Comparison of ENCODE assay signal across 8 cellular contexts in genomic region chr9:137423001-137423809, GRCh38. TPM values are rescaled to one million over a fixed set of nuclear protein-coding genes. Genes with fewer than 3 reads are reported as not detected.
DNase-seq lines count a peak whose midpoint lies in the region; ATAC-seq and TF ChIP-seq lines count a peak whose summit lies in the region.

Gene EXD3, minus strand, starts transcription at chr9:137423162. Its CDS starts 27,805 bp downstream, at chr9:137395357.
Gene NOXA1, plus strand, starts transcription at chr9:137423393. Its CDS starts 137 bp downstream, at chr9:137423530.

- H3K4me3 Mint-ChIP-seq in activated CD4-positive, alpha-beta T cell treated with anti-CD3 and anti-CD28 coated beads, Interleukin-2, amount 10 ng/mL, durations not matched to agents 7 days and 5 days, result peak within 1 kb of the TSS; percentile 81
- H3K4me3 Mint-ChIP-seq in dendritic cell treated with granulocyte-macrophage colony-stimulating factor and Interleukin-4, amounts not matched to agents 40 ng/mL and 50 ng/mL, for 4 days, result peak within 1 kb of the TSS; percentile 79

- intact Hi-C loops in dendritic cell treated with granulocyte-macrophage colony-stimulating factor and Interleukin-4, amounts not matched to agents 40 ng/mL and 50 ng/mL, for 4 days (cut with micrococcal nuclease), result no loop called here

- 1% methylated on average over 108 of the region's 108 CpGs for WGBS in liver

- CTCF ChIA-PET in BJ (lab: Yijun Ruan, JAX), result interaction anchor here (0.5 to 3.8 kb wide), 26 partner anchors 8 to 187 kb away, joined by 3 to 27 read pairs (median 4); partner anchors contain the start of genes ENTPD8 and TOR4A
- CTCF ChIA-PET in activated CD4-positive, alpha-beta T cell treated with anti-CD3 and anti-CD28 coated beads, Interleukin-2, amount 10 ng/mL, durations not matched to agents 7 days and 5 days (lab: Charles Lee), result interaction anchor here (0.5 to 2.4 kb wide), 30 partner anchors 9 to 310 kb away, joined by 3 to 13 read pairs (median 4); partner anchors contain the start of genes MRPL41, NRARP and NSMF

- ATAC-seq in HG03432 (IDR thresholded peaks at IDR 0.05; ENCODE audit: unreplicated experiment), result peak; percentile 76

- H3K27me3 ChIP-seq in BJ (ENCODE audit: control insufficient read depth, insufficient read depth, low read length), result no peaks in the 10 kb centered on the region
- H3K27me3 ChIP-seq in liver (ENCODE audit: control insufficient read depth in 4 of 4, insufficient read depth in 4 of 4, low read length in 3 of 4), result no peaks in the 10 kb centered on the region

- no peaks in the 10 kb centered on the region for H3K36me3 Mint-ChIP-seq in activated CD4-positive, alpha-beta T cell treated with anti-CD3 and anti-CD28 coated beads, Interleukin-2, amount 10 ng/mL, durations not matched to agents 7 days and 5 days (ENCODE audit: low read depth)
- H3K36me3 Mint-ChIP-seq in dendritic cell treated with granulocyte-macrophage colony-stimulating factor and Interleukin-4, amounts not matched to agents 40 ng/mL and 50 ng/mL, for 4 days (ENCODE audit: low read depth), result peaks cover 10% of the 10 kb centered on the region

- DNase-seq in BJ (ENCODE audit: low read depth), result peak; percentile 19
- peak; percentile 96 for DNase-seq in GM19238 (ENCODE audit: insufficient read length, low spot score)
- DNase-seq in NCI-H526 (lab: John Stamatoyannopoulos, UW), result peak; percentile 51 to 93
- DNase-seq in activated CD4-positive, alpha-beta T cell treated with anti-CD3 and anti-CD28 coated beads, Interleukin-2, amount 10 ng/mL, durations not matched to agents 7 days and 5 days, result peak; percentile 94
- DNase-seq in stimulated activated CD4-positive, alpha-beta T cell treated with anti-CD3 and anti-CD28 coated beads, Interleukin-2, amount 100 ng/mL, for 48 hours, result peak; percentile 96 to 98

- H3K4me3 ChIP-seq in BJ (ENCODE audit: low read depth, low read length) (peak within 1 kb of the TSS; percentile 73), liver (ENCODE audit: low read depth in 1 of 3, low read length in 3 of 3) (peak within 1 kb of the TSS; percentile 66 to 98 (median 89))

- TF ChIP-seq RAD21 in liver (IDR thresholded peaks at IDR 0.05), result peak in 1 of 2 donors; percentile 53

- H3K27ac Mint-ChIP-seq in activated CD4-positive, alpha-beta T cell treated with anti-CD3 and anti-CD28 coated beads, Interleukin-2, amount 10 ng/mL, durations not matched to agents 7 days and 5 days, result peak within 1 kb of the TSS; percentile 75
- peak within 1 kb of the TSS; percentile 73 for H3K27ac Mint-ChIP-seq in dendritic cell treated with granulocyte-macrophage colony-stimulating factor and Interleukin-4, amounts not matched to agents 40 ng/mL and 50 ng/mL, for 4 days

- peak; percentile 48 for TF ChIP-seq CTCF in BJ (IDR thresholded peaks at IDR 0.05; ENCODE audit: insufficient read depth, low read depth, low read length)
- TF ChIP-seq CTCF in liver (IDR thresholded peaks at IDR 0.05; ENCODE audit: low read depth, low read length, missing input control), result peak; percentile 85

- peaks cover 12% of the 10 kb centered on the region for H3K4me1 Mint-ChIP-seq in activated CD4-positive, alpha-beta T cell treated with anti-CD3 and anti-CD28 coated beads, Interleukin-2, amount 10 ng/mL, durations not matched to agents 7 days and 5 days
- H3K4me1 Mint-ChIP-seq in dendritic cell treated with granulocyte-macrophage colony-stimulating factor and Interleukin-4, amounts not matched to agents 40 ng/mL and 50 ng/mL, for 4 days (ENCODE audit: low read depth), result peaks cover 17% of the 10 kb centered on the region

- H3K9ac ChIP-seq in liver (ENCODE audit: low read depth in 1 of 2, low read length in 2 of 2), result peak within 1 kb of the TSS; percentile 4 to 77

- no peaks in the 10 kb centered on the region for H3K9me3 Mint-ChIP-seq in activated CD4-positive, alpha-beta T cell treated with anti-CD3 and anti-CD28 coated beads, Interleukin-2, amount 10 ng/mL, durations not matched to agents 7 days and 5 days
- H3K9me3 Mint-ChIP-seq in dendritic cell treated with granulocyte-macrophage colony-stimulating factor and Interleukin-4, amounts not matched to agents 40 ng/mL and 50 ng/mL, for 4 days, result no peaks in the 10 kb centered on the region

- no peaks in the 10 kb centered on the region for H3K9me3 ChIP-seq in liver (ENCODE audit: control insufficient read depth in 4 of 4, low read length in 3 of 4)

- H3K36me3 ChIP-seq in BJ (ENCODE audit: control insufficient read depth, insufficient read depth, low read length) (no peaks in the 10 kb centered on the region), liver (ENCODE audit: control insufficient read depth in 4 of 4, insufficient read depth in 3 of 4, low read depth in 1 of 4, low read length in 3 of 4) (no peaks in the 10 kb centered on the region)

- POLR2A ChIA-PET in BJ (lab: Charles Lee), result interaction anchor here (0.5 kb wide), 1 partner anchor 47 kb away, joined by 3 read pairs; no protein-coding TSS in a partner anchor
- POLR2A ChIA-PET in activated CD4-positive, alpha-beta T cell treated with anti-CD3 and anti-CD28 coated beads, Interleukin-2, amount 10 ng/mL, durations not matched to agents 7 days and 5 days (lab: Charles Lee), result interaction anchor here (1.8 kb wide), 1 partner anchor 183 kb away, joined by 4 read pairs; no protein-coding TSS in a partner anchor

- peak within 1 kb of the TSS in 1 of 2 donors; percentile 42 for H3K27ac ChIP-seq in liver (ENCODE audit: low read depth in 1 of 2, low read length in 2 of 2)

- H3K4me1 ChIP-seq in liver (ENCODE audit: control insufficient read depth in 4 of 4, insufficient read depth in 4 of 4, low read length in 3 of 4), result peaks cover 5 to 17% (median 11%) of the 10 kb centered on the region in 4 donors

- H3K27me3 Mint-ChIP-seq in activated CD4-positive, alpha-beta T cell treated with anti-CD3 and anti-CD28 coated beads, Interleukin-2, amount 10 ng/mL, durations not matched to agents 7 days and 5 days, result peaks cover 11% of the 10 kb centered on the region
- H3K27me3 Mint-ChIP-seq in dendritic cell treated with granulocyte-macrophage colony-stimulating factor and Interleukin-4, amounts not matched to agents 40 ng/mL and 50 ng/mL, for 4 days, result peaks cover 5% of the 10 kb centered on the region

TF ChIP-seq in liver, 16 proteins besides CTCF, POLR2A, EP300 and RAD21 (continues in another document):
- TF ChIP-seq RXRA (IDR thresholded peaks at IDR 0.05) (no peak), ATF3 (IDR thresholded peaks at IDR 0.05) (no peak), MAX (IDR thresholded peaks at IDR 0.05) (no peak), GABPA (IDR thresholded peaks at IDR 0.05 in 1 of 2, conservative IDR thresholded peaks at IDR 0.05 in 1 of 2) (peak; percentile 77 to 90), FOXA2 (IDR thresholded peaks at IDR 0.05) (no peak), REST (IDR thresholded peaks at IDR 0.05) (peak; percentile 29), HNF4A (conservative IDR thresholded peaks at IDR 0.05) (no peak), NR2F2 (IDR thresholded peaks at IDR 0.05) (no peak)

RNA-seq across cellular contexts. Expression of gene EXD3, which starts in this region (rescaled TPM):
- polyA plus RNA-seq in BJ (2011; rRNA removed) (4.9 and 5.4 TPM in 2 replicates), liver (1 to 10 TPM; 3.6 to 3.7 TPM)
- 2.2 and 3.3 TPM in 2 replicates for polyA minus RNA-seq in BJ (2011; rRNA and poly(A)+ RNA removed)
- 10 to 100 TPM; 10.3 to 13.2 TPM for total RNA-seq in activated CD4-positive, alpha-beta T cell treated with anti-CD3 and anti-CD28 coated beads, Interleukin-2, amount 10 ng/mL, durations not matched to agents 7 days and 5 days
- total RNA-seq in liver, result 1 to 10 TPM; 2.5 to 6.7 TPM

RNA-seq across cellular contexts. Expression of gene NOXA1, which starts in this region (rescaled TPM):
- 0.20 and 0.32 TPM in 2 replicates for polyA plus RNA-seq in BJ (2011; rRNA removed)
- not detected in 2 replicates for polyA minus RNA-seq in BJ (2011; rRNA and poly(A)+ RNA removed)
- total RNA-seq in activated CD4-positive, alpha-beta T cell treated with anti-CD3 and anti-CD28 coated beads, Interleukin-2, amount 10 ng/mL, durations not matched to agents 7 days and 5 days, result 1 to 10 TPM in 1 of 2 experiments, under 1 TPM in 1; 0.46 to 1.1 TPM
- 1 to 10 TPM; 1.3 to 2.4 TPM for total RNA-seq in liver
- polyA plus RNA-seq in liver, result 1 to 10 TPM; 2.4 to 3.6 TPM

Comparison
In these comparisons a context has a peak if more than half of its experiments do, and no peak if none do; other contexts are left out.
1. DNase-seq: peak in every context shown above with its lines; median percentile 97 in stimulated activated CD4-positive, alpha-beta T cell treated with anti-CD3 and anti-CD28 coated beads, Interleukin-2, amount 100 ng/mL, for 48 hours; 96 in GM19238; 94 in activated CD4-positive, alpha-beta T cell treated with anti-CD3 and anti-CD28 coated beads, Interleukin-2, amount 10 ng/mL, durations not matched to agents 7 days and 5 days; 72 in NCI-H526; 19 in BJ.